ENCODE assay signal across 1 cellular context in genomic region chr6:10901751-10902150, GRCh38.
TF ChIP-seq lines count a peak whose summit lies in the region.

No MANE protein-coding gene starts in this region.

TF ChIP-seq in GM23338, 12 proteins besides CTCF, POLR2A, EP300 and RAD21 (continued from another document):
- TF ChIP-seq, protein P1, sequence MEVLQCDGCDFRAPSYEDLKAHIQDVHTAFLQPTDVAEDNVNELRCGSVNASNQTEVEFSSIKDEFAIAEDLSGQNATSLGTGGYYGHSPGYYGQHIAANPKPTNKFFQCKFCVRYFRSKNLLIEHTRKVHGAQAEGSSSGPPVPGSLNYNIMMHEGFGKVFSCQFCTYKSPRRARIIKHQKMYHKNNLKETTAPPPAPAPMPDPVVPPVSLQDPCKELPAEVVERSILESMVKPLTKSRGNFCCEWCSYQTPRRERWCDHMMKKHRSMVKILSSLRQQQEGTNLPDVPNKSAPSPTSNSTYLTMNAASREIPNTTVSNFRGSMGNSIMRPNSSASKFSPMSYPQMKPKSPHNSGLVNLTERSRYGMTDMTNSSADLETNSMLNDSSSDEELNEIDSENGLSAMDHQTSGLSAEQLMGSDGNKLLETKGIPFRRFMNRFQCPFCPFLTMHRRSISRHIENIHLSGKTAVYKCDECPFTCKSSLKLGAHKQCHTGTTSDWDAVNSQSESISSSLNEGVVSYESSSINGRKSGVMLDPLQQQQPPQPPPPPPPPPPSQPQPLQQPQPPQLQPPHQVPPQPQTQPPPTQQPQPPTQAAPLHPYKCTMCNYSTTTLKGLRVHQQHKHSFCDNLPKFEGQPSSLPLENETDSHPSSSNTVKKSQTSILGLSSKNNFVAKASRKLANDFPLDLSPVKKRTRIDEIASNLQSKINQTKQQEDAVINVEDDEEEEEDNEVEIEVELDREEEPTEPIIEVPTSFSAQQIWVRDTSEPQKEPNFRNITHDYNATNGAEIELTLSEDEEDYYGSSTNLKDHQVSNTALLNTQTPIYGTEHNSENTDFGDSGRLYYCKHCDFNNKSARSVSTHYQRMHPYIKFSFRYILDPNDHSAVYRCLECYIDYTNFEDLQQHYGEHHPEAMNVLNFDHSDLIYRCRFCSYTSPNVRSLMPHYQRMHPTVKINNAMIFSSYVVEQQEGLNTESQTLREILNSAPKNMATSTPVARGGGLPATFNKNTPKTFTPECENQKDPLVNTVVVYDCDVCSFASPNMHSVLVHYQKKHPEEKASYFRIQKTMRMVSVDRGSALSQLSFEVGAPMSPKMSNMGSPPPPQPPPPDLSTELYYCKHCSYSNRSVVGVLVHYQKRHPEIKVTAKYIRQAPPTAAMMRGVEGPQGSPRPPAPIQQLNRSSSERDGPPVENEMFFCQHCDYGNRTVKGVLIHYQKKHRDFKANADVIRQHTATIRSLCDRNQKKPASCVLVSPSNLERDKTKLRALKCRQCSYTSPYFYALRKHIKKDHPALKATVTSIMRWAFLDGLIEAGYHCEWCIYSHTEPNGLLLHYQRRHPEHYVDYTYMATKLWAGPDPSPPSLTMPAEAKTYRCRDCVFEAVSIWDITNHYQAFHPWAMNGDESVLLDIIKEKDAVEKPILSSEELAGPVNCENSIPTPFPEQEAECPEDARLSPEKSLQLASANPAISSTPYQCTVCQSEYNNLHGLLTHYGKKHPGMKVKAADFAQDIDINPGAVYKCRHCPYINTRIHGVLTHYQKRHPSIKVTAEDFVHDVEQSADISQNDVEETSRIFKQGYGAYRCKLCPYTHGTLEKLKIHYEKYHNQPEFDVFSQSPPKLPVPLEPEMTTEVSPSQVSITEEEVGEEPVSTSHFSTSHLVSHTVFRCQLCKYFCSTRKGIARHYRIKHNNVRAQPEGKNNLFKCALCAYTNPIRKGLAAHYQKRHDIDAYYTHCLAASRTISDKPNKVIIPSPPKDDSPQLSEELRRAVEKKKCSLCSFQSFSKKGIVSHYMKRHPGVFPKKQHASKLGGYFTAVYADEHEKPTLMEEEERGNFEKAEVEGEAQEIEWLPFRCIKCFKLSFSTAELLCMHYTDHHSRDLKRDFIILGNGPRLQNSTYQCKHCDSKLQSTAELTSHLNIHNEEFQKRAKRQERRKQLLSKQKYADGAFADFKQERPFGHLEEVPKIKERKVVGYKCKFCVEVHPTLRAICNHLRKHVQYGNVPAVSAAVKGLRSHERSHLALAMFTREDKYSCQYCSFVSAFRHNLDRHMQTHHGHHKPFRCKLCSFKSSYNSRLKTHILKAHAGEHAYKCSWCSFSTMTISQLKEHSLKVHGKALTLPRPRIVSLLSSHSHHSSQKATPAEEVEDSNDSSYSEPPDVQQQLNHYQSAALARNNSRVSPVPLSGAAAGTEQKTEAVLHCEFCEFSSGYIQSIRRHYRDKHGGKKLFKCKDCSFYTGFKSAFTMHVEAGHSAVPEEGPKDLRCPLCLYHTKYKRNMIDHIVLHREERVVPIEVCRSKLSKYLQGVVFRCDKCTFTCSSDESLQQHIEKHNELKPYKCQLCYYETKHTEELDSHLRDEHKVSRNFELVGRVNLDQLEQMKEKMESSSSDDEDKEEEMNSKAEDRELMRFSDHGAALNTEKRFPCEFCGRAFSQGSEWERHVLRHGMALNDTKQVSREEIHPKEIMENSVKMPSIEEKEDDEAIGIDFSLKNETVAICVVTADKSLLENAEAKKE (CRISPR knock-in tag; IDR thresholded peaks at IDR 0.05) = no peak
- TF ChIP-seq EZH2phosphoT487 (IDR thresholded peaks at IDR 0.05; ENCODE audit: unreplicated experiment) (no peak), STAT1 (IDR thresholded peaks at IDR 0.05; ENCODE audit: unreplicated experiment) (no peak), CREB1 (CRISPR knock-in tag; IDR thresholded peaks at IDR 0.05; ENCODE audit: low read depth) (no peak), ZNF114 (CRISPR knock-in tag; IDR thresholded peaks at IDR 0.05) (no peak), ZNF331 (CRISPR knock-in tag; IDR thresholded peaks at IDR 0.05; ENCODE audit: low read depth) (no peak), REST (IDR thresholded peaks at IDR 0.05; ENCODE audit: unreplicated experiment) (no peak), POLR2AphosphoS5 (IDR thresholded peaks at IDR 0.05; ENCODE audit: low read depth) (no peak), JUNB (IDR thresholded peaks at IDR 0.05; ENCODE audit: unreplicated experiment) (no peak), NANOG (IDR thresholded peaks at IDR 0.05; ENCODE audit: borderline replicate concordance) (no peak), EZH2 (IDR thresholded peaks at IDR 0.05; ENCODE audit: low read depth, unreplicated experiment) (no peak)
